ENCODE assay signal across 8 cellular contexts in genomic region chr1:202811296-202812175, GRCh38. TPM values are rescaled to one million over a fixed set of nuclear protein-coding genes. Genes with fewer than 3 reads are reported as not detected.
DNase-seq lines count a peak whose midpoint lies in the region; ATAC-seq and TF ChIP-seq lines count a peak whose summit lies in the region.

No MANE protein-coding gene starts in this region.

- H3K4me3 ChIP-seq in foreskin fibroblast (ENCODE audit: low read depth in 1 of 2, low read length in 2 of 2): peak overlapping the region; percentile 68 to 77

- ATAC-seq in HG03460 (IDR thresholded peaks at IDR 0.05; ENCODE audit: unreplicated experiment) (peak; percentile 21), omental fat pad (ENCODE audit: low FRiP score) (peak; percentile 2)

- TF ChIP-seq CTCF in foreskin fibroblast (IDR thresholded peaks at IDR 0.05; ENCODE audit: low read depth, low read length) (no peak), omental fat pad (IDR thresholded peaks at IDR 0.05) (no peak)

- DNase-seq in NCI-H82 (lab: John Stamatoyannopoulos, UW) (peak; percentile 48), NCI-H82 treated with DMSO at 0.1 percent for 48 hours (lab: John Stamatoyannopoulos, UW; ENCODE audit: unreplicated experiment) (no peak), foreskin fibroblast (peak; percentile 28 to 41), omental fat pad (ENCODE audit: low spot score) (no peak), OCI-M2 (lab: John Stamatoyannopoulos, UW; ENCODE audit: unreplicated experiment) (no peak), NCI-H1694 (lab: John Stamatoyannopoulos, UW) (no peak)
- DNase-seq in activated CD8-positive, alpha-beta memory T cell treated with anti-CD3 and anti-CD28 coated beads, Interleukin-2, amount 50 U/mL, for 48 hours: peak; percentile 71

RNA-seq across cellular contexts. Expression of gene PCAT6, which starts 0.8 kb away (rescaled TPM):
- not detected for total RNA-seq in omental fat pad

RNA-seq across cellular contexts. Expression of gene KDM5B, which starts 3.3 kb away (rescaled TPM):
- total RNA-seq in omental fat pad: 10 to 100 TPM; 40.8 to 69.7 (median 45.7) TPM

Comparison
In these comparisons a context has a peak if more than half of its experiments do, and no peak if none do; other contexts are left out.
1. DNase-seq: peak in NCI-H82 (single experiment), activated CD8-positive, alpha-beta memory T cell treated with anti-CD3 and anti-CD28 coated beads, Interleukin-2, amount 50 U/mL, for 48 hours (single experiment) and foreskin fibroblast (2 of 2); none in NCI-H82 treated with DMSO at 0.1 percent for 48 hours (single experiment), omental fat pad (single experiment), OCI-M2 (single experiment) and NCI-H1694 (single experiment).